Comparison of ENCODE assay signal across 1 cellular context in genomic region chr9:112495614-112496013, GRCh38.
TF ChIP-seq lines count a peak whose summit lies in the region.

No MANE protein-coding gene starts in this region.

TF ChIP-seq in K562, 482 proteins besides CTCF, POLR2A, EP300 and RAD21 (continued from another document):
- TF ChIP-seq ZNF592 (IDR thresholded peaks at IDR 0.05) (0 out of 2 replicates have a peak, but pooled peaks have one; percentile 58), MEIS2 (IDR thresholded peaks at IDR 0.05; ENCODE audit: partially characterized antibody) (peak; percentile 42), GABPB2 (CRISPR knock-in tag; conservative IDR thresholded peaks at IDR 0.05) (no peak)
